11 cellular contexts compared by ENCODE assay signal in the genomic region with DNA sequence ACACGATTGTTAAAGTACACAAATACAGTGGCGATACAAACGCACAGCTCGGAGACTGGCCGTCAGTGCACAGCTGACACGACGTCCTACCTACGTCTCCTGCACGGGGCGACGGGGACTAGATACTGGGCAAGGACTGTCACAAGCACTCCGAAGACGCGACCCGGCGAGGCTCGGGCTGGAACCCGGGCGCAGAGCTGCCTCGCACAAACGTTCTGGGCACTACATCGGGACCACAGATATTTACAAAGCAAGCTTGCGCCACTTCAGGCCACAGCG. TPM values are rescaled to one million over a fixed set of nuclear protein-coding genes. Genes with fewer than 3 reads are reported as not detected.
A peak's percentile ranks its signal among the peaks of the same experiment; 100 is the strongest.
DNase-seq lines count a peak whose midpoint lies in the region; ATAC-seq and TF ChIP-seq lines count a peak whose summit lies in the region.
"Had no signal": no experiment of that assay in that cellular context is flagged by ENCODE, and none has a peak within 500 bp of the region (broad histone marks: within the 10 kb centered on the region; RNA-seq: fewer than 3 reads in every experiment).

No MANE protein-coding gene starts in this region.

- no peak for ATAC-seq in activated naive CD8-positive, alpha-beta T cell treated with anti-CD3 and anti-CD28 coated beads, Interleukin-2, amount 10 ng/mL, durations not matched to agents 7 days and 5 days (ENCODE audit: low read depth)
- ATAC-seq in naive thymus-derived CD8-positive, alpha-beta T cell: no peak
- ATAC-seq in HG03571 (IDR thresholded peaks at IDR 0.05; ENCODE audit: unreplicated experiment) (no peak), GM19463 (IDR thresholded peaks at IDR 0.05; ENCODE audit: unreplicated experiment) (no peak)

- no peak for TF ChIP-seq CTCF in chondrocyte (IDR thresholded peaks at IDR 0.05)

- H3K4me1 Mint-ChIP-seq in activated naive CD8-positive, alpha-beta T cell treated with anti-CD3 and anti-CD28 coated beads, Interleukin-2, amount 10 ng/mL, durations not matched to agents 7 days and 5 days: peaks cover 30% of the 10 kb centered on the region
- peaks cover 41% of the 10 kb centered on the region for H3K4me1 Mint-ChIP-seq in activated naive CD8-positive, alpha-beta T cell treated with anti-CD3 and anti-CD28 coated beads for 36 hours
- H3K4me1 Mint-ChIP-seq in chondrocyte (ENCODE audit: low read depth): peaks cover 79% of the 10 kb centered on the region
- H3K4me1 Mint-ChIP-seq in naive thymus-derived CD8-positive, alpha-beta T cell: peaks cover 30 to 66% (median 64%) of the 10 kb centered on the region in 4 donors

- peak overlapping the region; percentile 42 for H3K27ac Mint-ChIP-seq in activated naive CD8-positive, alpha-beta T cell treated with anti-CD3 and anti-CD28 coated beads, Interleukin-2, amount 10 ng/mL, durations not matched to agents 7 days and 5 days
- no peak overlapping the region for H3K27ac Mint-ChIP-seq in activated naive CD8-positive, alpha-beta T cell treated with anti-CD3 and anti-CD28 coated beads for 36 hours
- peak overlapping the region; percentile 88 for H3K27ac Mint-ChIP-seq in chondrocyte (ENCODE audit: unreplicated experiment)
- peak overlapping the region in 6 of 10 donors; percentile 2 to 72 (median 44) for H3K27ac Mint-ChIP-seq in naive thymus-derived CD8-positive, alpha-beta T cell
- H3K27ac Mint-ChIP-seq: endodermal cell, type B pancreatic cell had no signal

- H3K36me3 Mint-ChIP-seq in activated naive CD8-positive, alpha-beta T cell treated with anti-CD3 and anti-CD28 coated beads, Interleukin-2, amount 10 ng/mL, durations not matched to agents 7 days and 5 days: peaks cover 17% of the 10 kb centered on the region
- H3K36me3 Mint-ChIP-seq in activated naive CD8-positive, alpha-beta T cell treated with anti-CD3 and anti-CD28 coated beads for 36 hours: peaks cover 15% of the 10 kb centered on the region
- H3K36me3 Mint-ChIP-seq in chondrocyte (ENCODE audit: low read depth): peaks cover 22% of the 10 kb centered on the region
- H3K36me3 Mint-ChIP-seq in naive thymus-derived CD8-positive, alpha-beta T cell: peaks cover 0 to 61% (median 8%) of the 10 kb centered on the region in 3 donors

- no peaks in the 10 kb centered on the region for H3K27me3 Mint-ChIP-seq in activated naive CD8-positive, alpha-beta T cell treated with anti-CD3 and anti-CD28 coated beads, Interleukin-2, amount 10 ng/mL, durations not matched to agents 7 days and 5 days
- H3K27me3 Mint-ChIP-seq in activated naive CD8-positive, alpha-beta T cell treated with anti-CD3 and anti-CD28 coated beads for 36 hours: no peaks in the 10 kb centered on the region
- H3K27me3 Mint-ChIP-seq in chondrocyte (ENCODE audit: low read depth): no peaks in the 10 kb centered on the region
- H3K27me3 Mint-ChIP-seq in naive thymus-derived CD8-positive, alpha-beta T cell: peaks cover 0 to 1% (median 0%) of the 10 kb centered on the region in 5 donors
- H3K27me3 Mint-ChIP-seq: type B pancreatic cell had no signal

- no peaks in the 10 kb centered on the region for H3K9me3 Mint-ChIP-seq in activated naive CD8-positive, alpha-beta T cell treated with anti-CD3 and anti-CD28 coated beads, Interleukin-2, amount 10 ng/mL, durations not matched to agents 7 days and 5 days
- no peaks in the 10 kb centered on the region for H3K9me3 Mint-ChIP-seq in activated naive CD8-positive, alpha-beta T cell treated with anti-CD3 and anti-CD28 coated beads for 36 hours
- H3K9me3 Mint-ChIP-seq in chondrocyte (ENCODE audit: low read depth): no peaks in the 10 kb centered on the region
- no peaks in the 10 kb centered on the region for H3K9me3 Mint-ChIP-seq in naive thymus-derived CD8-positive, alpha-beta T cell
- H3K9me3 Mint-ChIP-seq: endodermal cell, type B pancreatic cell had no signal

- no peak overlapping the region for H3K4me3 Mint-ChIP-seq in activated naive CD8-positive, alpha-beta T cell treated with anti-CD3 and anti-CD28 coated beads, Interleukin-2, amount 10 ng/mL, durations not matched to agents 7 days and 5 days
- no peak overlapping the region for H3K4me3 Mint-ChIP-seq in activated naive CD8-positive, alpha-beta T cell treated with anti-CD3 and anti-CD28 coated beads for 36 hours
- H3K4me3 Mint-ChIP-seq in chondrocyte (ENCODE audit: unreplicated experiment): peak overlapping the region; percentile 12
- H3K4me3 Mint-ChIP-seq in naive thymus-derived CD8-positive, alpha-beta T cell: peak overlapping the region in 1 of 10 donors; percentile 36
- H3K4me3 Mint-ChIP-seq: endodermal cell, type B pancreatic cell had no signal

- DNase-seq in activated naive CD8-positive, alpha-beta T cell treated with anti-CD3 and anti-CD28 coated beads, Interleukin-2, amount 10 ng/mL, durations not matched to agents 7 days and 5 days: no peak
- DNase-seq in activated naive CD8-positive, alpha-beta T cell treated with anti-CD3 and anti-CD28 coated beads for 36 hours: no peak
- DNase-seq in chondrocyte (ENCODE audit: low spot score): no peak
- no peak for DNase-seq in naive thymus-derived CD8-positive, alpha-beta T cell
- DNase-seq in ureter (ENCODE audit: low spot score): peak; percentile 49
- no peak for DNase-seq in LoVo (ENCODE audit: low spot score)
- DNase-seq: endodermal cell, NCI-H1930 had no signal

- POLR2A ChIA-PET in activated naive CD8-positive, alpha-beta T cell treated with anti-CD3 and anti-CD28 coated beads, Interleukin-2, amount 10 ng/mL, durations not matched to agents 7 days and 5 days (lab: Charles Lee): interaction anchor here (1.5 to 2.0 kb wide), 3 partner anchors 50 to 61 kb away, joined by 3 to 12 read pairs (median 6); no protein-coding TSS in a partner anchor
- POLR2A ChIA-PET in naive thymus-derived CD8-positive, alpha-beta T cell (lab: Charles Lee): interaction anchor here (1.2 to 1.3 kb wide), 3 partner anchors 31 to 74 kb away, joined by 4 to 6 read pairs (median 4); a partner anchor contains a TSS

RNA-seq across cellular contexts. Expression of a gene that starts 13.8 kb away (rescaled TPM):
- 100 to 1,000 TPM; 195 to 211 TPM for total RNA-seq in activated naive CD8-positive, alpha-beta T cell treated with anti-CD3 and anti-CD28 coated beads, Interleukin-2, amount 10 ng/mL, durations not matched to agents 7 days and 5 days
- total RNA-seq in activated naive CD8-positive, alpha-beta T cell treated with anti-CD3 and anti-CD28 coated beads for 36 hours: 10 to 100 TPM; 75.8 to 79.3 TPM
- total RNA-seq in chondrocyte: 53.3 to 206 TPM (median 189 TPM) in 3 replicates
- total RNA-seq in naive thymus-derived CD8-positive, alpha-beta T cell: 10 to 100 TPM; 10.1 to 11.6 TPM
- polyA plus RNA-seq in naive thymus-derived CD8-positive, alpha-beta T cell: 1 to 10 TPM in 2 of 3 donors, under 1 TPM in 1; 0.91 to 1.5 (median 1.0) TPM
- total RNA-seq in ureter: 44.2 TPM

RNA-seq across cellular contexts. Expression of a gene that starts 30.0 kb away (rescaled TPM):
- total RNA-seq in activated naive CD8-positive, alpha-beta T cell treated with anti-CD3 and anti-CD28 coated beads, Interleukin-2, amount 10 ng/mL, durations not matched to agents 7 days and 5 days: 10 to 100 TPM; 79.5 to 81.7 TPM
- total RNA-seq in activated naive CD8-positive, alpha-beta T cell treated with anti-CD3 and anti-CD28 coated beads for 36 hours: 10 to 100 TPM; 59.5 to 65.1 TPM
- 23.5 to 39.8 TPM (median 24.1 TPM) in 3 replicates for total RNA-seq in chondrocyte
- total RNA-seq in naive thymus-derived CD8-positive, alpha-beta T cell: 10 to 100 TPM; 72.9 to 80.0 TPM
- polyA plus RNA-seq in naive thymus-derived CD8-positive, alpha-beta T cell: 10 to 100 TPM; 39.6 to 53.5 (median 42.4) TPM
- total RNA-seq in ureter: 108 TPM

RNA-seq across cellular contexts. Expression of a gene that starts 30.9 kb away (rescaled TPM):
- total RNA-seq in activated naive CD8-positive, alpha-beta T cell treated with anti-CD3 and anti-CD28 coated beads, Interleukin-2, amount 10 ng/mL, durations not matched to agents 7 days and 5 days: 100 to 1,000 TPM; 135 to 140 TPM
- total RNA-seq in activated naive CD8-positive, alpha-beta T cell treated with anti-CD3 and anti-CD28 coated beads for 36 hours: 100 to 1,000 TPM; 110 to 115 TPM
- total RNA-seq in chondrocyte (93.0 to 94.5 TPM (median 93.9 TPM) in 3 replicates), ureter (170 TPM)
- total RNA-seq in naive thymus-derived CD8-positive, alpha-beta T cell: 100 to 1,000 TPM; 184 to 201 TPM
- 10 to 100 TPM; 47.6 to 72.1 (median 48.6) TPM for polyA plus RNA-seq in naive thymus-derived CD8-positive, alpha-beta T cell
